Comparison of ENCODE assay signal across 12 cellular contexts in genomic region chr12:54090312-54090711, GRCh38. TPM values are rescaled to one million over a fixed set of nuclear protein-coding genes. Genes with fewer than 3 reads are reported as not detected.
A peak's percentile ranks its signal among the peaks of the same experiment; 100 is the strongest.
DNase-seq lines count a peak whose midpoint lies in the region; ATAC-seq, FAIRE-seq and TF ChIP-seq lines count a peak whose summit lies in the region.
"Not testable (repeated sequence)": the region's sequence is repeated elsewhere in the genome, so short reads cannot be mapped to it uniquely, and the experiment has no call there.
"Had no signal": no experiment of that assay in that cellular context is flagged by ENCODE, and none has a peak within 500 bp of the region (broad histone marks: within the 10 kb centered on the region; RNA-seq: fewer than 3 reads in every experiment).

No MANE protein-coding gene starts in this region.

- not testable (repeated sequence) for DNase-seq in A549 (ENCODE audit: low read depth in 1 of 2, low spot score in 1 of 2); activated naive CD8-positive, alpha-beta T cell treated with anti-CD3 and anti-CD28 coated beads, Interleukin-2, amount 10 ng/mL, durations not matched to agents 7 days and 5 days; esophagus muscularis mucosa (ENCODE audit: extremely low spot score); natural killer cell
- DNase-seq in ELF-1 (ENCODE audit: low read depth, low spot score) (peak; percentile 77), NCI-H2227 (lab: John Stamatoyannopoulos, UW; ENCODE audit: unreplicated experiment) (peak; percentile 59)
- DNase-seq in activated CD4-positive, alpha-beta T cell treated with anti-CD3 and anti-CD28 coated beads for 36 hours: peak; percentile 32

- CTCF ChIA-PET in A549 (lab: Yijun Ruan, JAX); activated CD4-positive, alpha-beta T cell treated with anti-CD3 and anti-CD28 coated beads for 36 hours (lab: Charles Lee): not testable (repeated sequence)

- H3K4me1 Mint-ChIP-seq in activated CD4-positive, alpha-beta T cell treated with anti-CD3 and anti-CD28 coated beads for 36 hours; activated naive CD8-positive, alpha-beta T cell treated with anti-CD3 and anti-CD28 coated beads, Interleukin-2, amount 10 ng/mL, durations not matched to agents 7 days and 5 days: not testable (repeated sequence)
- H3K4me1 Mint-ChIP-seq in natural killer cell: peaks cover 5 to 11% of the 10 kb centered on the region in 2 donors

- POLR2A ChIA-PET in A549 (lab: Yijun Ruan, JAX); activated CD4-positive, alpha-beta T cell treated with anti-CD3 and anti-CD28 coated beads for 36 hours (lab: Charles Lee); activated naive CD8-positive, alpha-beta T cell treated with anti-CD3 and anti-CD28 coated beads, Interleukin-2, amount 10 ng/mL, durations not matched to agents 7 days and 5 days (lab: Charles Lee): not testable (repeated sequence)

- TF ChIP-seq RAD21 in A549 (conservative IDR thresholded peaks at IDR 0.05 in 1 of 2, IDR thresholded peaks at IDR 0.05 in 1 of 2): not testable (repeated sequence)

- H3K4me1 ChIP-seq in A549; skeletal muscle satellite cell (ENCODE audit: control insufficient read depth, insufficient read depth, low read length): not testable (repeated sequence)
- peaks cover 0 to 11% (median 10%) of the 10 kb centered on the region in 4 donors for H3K4me1 ChIP-seq in esophagus muscularis mucosa

- not testable (repeated sequence) for H3K36me3 Mint-ChIP-seq in activated CD4-positive, alpha-beta T cell treated with anti-CD3 and anti-CD28 coated beads for 36 hours (ENCODE audit: low read depth); activated naive CD8-positive, alpha-beta T cell treated with anti-CD3 and anti-CD28 coated beads, Interleukin-2, amount 10 ng/mL, durations not matched to agents 7 days and 5 days; natural killer cell

- not testable (repeated sequence) for H3K9me3 ChIP-seq in A549; esophagus muscularis mucosa; skeletal muscle satellite cell (replicated peaks; ENCODE audit: low read length)

- H3K4me3 ChIP-seq in A549 (peak overlapping the region; percentile 39), esophagus muscularis mucosa (peak overlapping the region; percentile 46 to 56 (median 49)), skeletal muscle satellite cell (ENCODE audit: low read length) (peak overlapping the region; percentile 60)

- TF ChIP-seq POLR2A in A549 (IDR thresholded peaks at IDR 0.05; ENCODE audit: low read length); esophagus muscularis mucosa (IDR thresholded peaks at IDR 0.05; ENCODE audit: low read depth): not testable (repeated sequence)

- peak overlapping the region; percentile 83 for H3K4me2 ChIP-seq in A549
- peak overlapping the region; percentile 68 for H3K4me2 ChIP-seq in skeletal muscle satellite cell (ENCODE audit: low read length)

- not testable (repeated sequence) for TF ChIP-seq EP300 in A549 (IDR thresholded peaks at IDR 0.05); esophagus muscularis mucosa (IDR thresholded peaks at IDR 0.05)

- not testable (repeated sequence) for H3K9ac ChIP-seq in skeletal muscle satellite cell (ENCODE audit: low read depth, low read length)

- not testable (repeated sequence) for ATAC-seq in A549; activated CD4-positive, alpha-beta T cell treated with anti-CD3 and anti-CD28 coated beads for 36 hours; activated naive CD8-positive, alpha-beta T cell treated with anti-CD3 and anti-CD28 coated beads, Interleukin-2, amount 10 ng/mL, durations not matched to agents 7 days and 5 days (ENCODE audit: low read depth); natural killer cell

- WGBS in A549 (ENCODE audit: missing lambda C conversion rate): 6% methylated on average over 12 of the region's 37 CpGs
- 0% methylated on average over 1 of the region's 37 CpGs for WGBS in esophagus muscularis mucosa

- H3K36me3 ChIP-seq in esophagus muscularis mucosa; skeletal muscle satellite cell (ENCODE audit: insufficient read depth, low read length): not testable (repeated sequence)

- H3K9me3 Mint-ChIP-seq in activated CD4-positive, alpha-beta T cell treated with anti-CD3 and anti-CD28 coated beads for 36 hours (ENCODE audit: low read depth); activated naive CD8-positive, alpha-beta T cell treated with anti-CD3 and anti-CD28 coated beads, Interleukin-2, amount 10 ng/mL, durations not matched to agents 7 days and 5 days; natural killer cell: not testable (repeated sequence)

- H3K27me3 ChIP-seq in esophagus muscularis mucosa: not testable (repeated sequence)
- peaks cover 10% of the 10 kb centered on the region for H3K27me3 ChIP-seq in skeletal muscle satellite cell (ENCODE audit: control insufficient read depth, insufficient read depth, low read length)

- intact Hi-C loops in activated CD4-positive, alpha-beta T cell treated with anti-CD3 and anti-CD28 coated beads for 36 hours (cut with DNase I, micrococcal nuclease); esophagus muscularis mucosa (cut with DNase I); natural killer cell (cut with micrococcal nuclease): not testable (repeated sequence)

- FAIRE-seq in A549 (lab: Jason Lieb, UNC): not testable (repeated sequence)

- H3K27ac Mint-ChIP-seq in activated CD4-positive, alpha-beta T cell treated with anti-CD3 and anti-CD28 coated beads for 36 hours; activated naive CD8-positive, alpha-beta T cell treated with anti-CD3 and anti-CD28 coated beads, Interleukin-2, amount 10 ng/mL, durations not matched to agents 7 days and 5 days; natural killer cell: not testable (repeated sequence)

- peak overlapping the region; percentile 45 for H3K4me3 Mint-ChIP-seq in activated CD4-positive, alpha-beta T cell treated with anti-CD3 and anti-CD28 coated beads for 36 hours
- peak overlapping the region; percentile 72 for H3K4me3 Mint-ChIP-seq in activated naive CD8-positive, alpha-beta T cell treated with anti-CD3 and anti-CD28 coated beads, Interleukin-2, amount 10 ng/mL, durations not matched to agents 7 days and 5 days
- H3K4me3 Mint-ChIP-seq in natural killer cell: peak overlapping the region; percentile 62

- TF ChIP-seq CTCF in A549 (IDR thresholded peaks at IDR 0.05); esophagus muscularis mucosa (IDR thresholded peaks at IDR 0.05); natural killer cell (IDR thresholded peaks at IDR 0.05): not testable (repeated sequence)

- peaks cover 37% of the 10 kb centered on the region for H3K27me3 Mint-ChIP-seq in activated CD4-positive, alpha-beta T cell treated with anti-CD3 and anti-CD28 coated beads for 36 hours
- peaks cover 51% of the 10 kb centered on the region for H3K27me3 Mint-ChIP-seq in activated naive CD8-positive, alpha-beta T cell treated with anti-CD3 and anti-CD28 coated beads, Interleukin-2, amount 10 ng/mL, durations not matched to agents 7 days and 5 days
- H3K27me3 Mint-ChIP-seq in natural killer cell (ENCODE audit: low read depth in 2 of 2): peaks cover 38 to 62% of the 10 kb centered on the region in 2 donors

- H3K27ac ChIP-seq in A549: peak overlapping the region in 1 of 2 experiments; percentile 72; a peak in 3 of 6 replicates
- H3K27ac ChIP-seq in esophagus muscularis mucosa (replicated peaks in 1 of 4): not testable (repeated sequence)

RNA-seq across cellular contexts. Expression of gene HOXC4, which starts 36.7 kb away (rescaled TPM):
- 1.3 and 1.5 TPM in 2 replicates for polyA plus RNA-seq in A549 (2011; rRNA removed)
- polyA plus RNA-seq in A549 (2012; cell fraction: cytosol; rRNA removed): 1.6 and 2.0 TPM in 2 replicates
- 1.5 and 1.7 TPM in 2 replicates for polyA plus RNA-seq in A549 (2012; cell fraction: nucleus; rRNA removed)
- 2.8 to 4.0 TPM (median 3.5 TPM) in 3 replicates for polyA plus RNA-seq in A549 (2017; fragmentation: RNase III; extraction: RNeasy Plus Mini Kit Qiagen cat#74134 plus additional on column Dnase treatment)
- 0.19 TPM in 1 of 2 replicates, not detected in the other for polyA minus RNA-seq in A549 (2011; rRNA and poly(A)+ RNA removed)
- total RNA-seq in activated CD4-positive, alpha-beta T cell treated with anti-CD3 and anti-CD28 coated beads for 36 hours: not detected
- 1 to 10 TPM; 1.2 to 1.5 TPM for total RNA-seq in activated naive CD8-positive, alpha-beta T cell treated with anti-CD3 and anti-CD28 coated beads, Interleukin-2, amount 10 ng/mL, durations not matched to agents 7 days and 5 days
- 1 to 10 TPM in 3 of 4 donors, under 1 TPM in 1; 0.83 to 3.6 (median 2.5) TPM for total RNA-seq in esophagus muscularis mucosa
- total RNA-seq in natural killer cell: 1 to 10 TPM in 2 of 3 donors, under 1 TPM in 1; 0.95 to 3.2 (median 1.8) TPM
- total RNA-seq in skeletal muscle satellite cell (2012; rRNA removed): 1.0 and 1.3 TPM in 2 replicates
- total RNA-seq: cerebellum, frontal cortex had no signal

RNA-seq across cellular contexts. Expression of gene HOXC5, which starts 57.5 kb away (rescaled TPM):
- polyA plus RNA-seq in A549 (2011; rRNA removed) (0.41 and 0.49 TPM in 2 replicates), A549 (2017; fragmentation: RNase III; extraction: RNeasy Plus Mini Kit Qiagen cat#74134 plus additional on column Dnase treatment) (0.64 to 1.1 TPM (median 0.98 TPM) in 3 replicates)
- 0.83 and 1.1 TPM in 2 replicates for polyA plus RNA-seq in A549 (2012; cell fraction: cytosol; rRNA removed)
- 1.2 and 1.8 TPM in 2 replicates for polyA plus RNA-seq in A549 (2012; cell fraction: nucleus; rRNA removed)
- 0.29 TPM in 1 of 2 replicates, not detected in the other for polyA minus RNA-seq in A549 (2011; rRNA and poly(A)+ RNA removed)
- total RNA-seq in activated CD4-positive, alpha-beta T cell treated with anti-CD3 and anti-CD28 coated beads for 36 hours: not detected
- not detected for total RNA-seq in activated naive CD8-positive, alpha-beta T cell treated with anti-CD3 and anti-CD28 coated beads, Interleukin-2, amount 10 ng/mL, durations not matched to agents 7 days and 5 days
- total RNA-seq in esophagus muscularis mucosa (1 to 10 TPM in 1 of 4 donors, under 1 TPM in 1, not detected in 2; 0.83 to 2.0 TPM), natural killer cell (under 1 TPM in 1 of 3 donors, not detected in 2; 0.20 TPM)
- 1.1 and 1.3 TPM in 2 replicates for total RNA-seq in skeletal muscle satellite cell (2012; rRNA removed)
- total RNA-seq: cerebellum, frontal cortex, G401, right lobe of liver had no signal
